ENCODE assay signal across 1 cellular context in genomic region chr20:45392733-45393132, GRCh38.
TF ChIP-seq lines count a peak whose summit lies in the region.

No MANE protein-coding gene starts in this region.

TF ChIP-seq in A549, 52 proteins besides CTCF, POLR2A, EP300 and RAD21:
- TF ChIP-seq ESRRA (IDR thresholded peaks at IDR 0.05; ENCODE audit: borderline replicate concordance, low read length): no peak
- TF ChIP-seq E2F6 (IDR thresholded peaks at IDR 0.05; ENCODE audit: borderline replicate concordance, low read depth): no peak
- TF ChIP-seq FOSB (CRISPR knock-in tag; IDR thresholded peaks at IDR 0.05): no peak
